9 cellular contexts compared by ENCODE assay signal in the genomic region with DNA sequence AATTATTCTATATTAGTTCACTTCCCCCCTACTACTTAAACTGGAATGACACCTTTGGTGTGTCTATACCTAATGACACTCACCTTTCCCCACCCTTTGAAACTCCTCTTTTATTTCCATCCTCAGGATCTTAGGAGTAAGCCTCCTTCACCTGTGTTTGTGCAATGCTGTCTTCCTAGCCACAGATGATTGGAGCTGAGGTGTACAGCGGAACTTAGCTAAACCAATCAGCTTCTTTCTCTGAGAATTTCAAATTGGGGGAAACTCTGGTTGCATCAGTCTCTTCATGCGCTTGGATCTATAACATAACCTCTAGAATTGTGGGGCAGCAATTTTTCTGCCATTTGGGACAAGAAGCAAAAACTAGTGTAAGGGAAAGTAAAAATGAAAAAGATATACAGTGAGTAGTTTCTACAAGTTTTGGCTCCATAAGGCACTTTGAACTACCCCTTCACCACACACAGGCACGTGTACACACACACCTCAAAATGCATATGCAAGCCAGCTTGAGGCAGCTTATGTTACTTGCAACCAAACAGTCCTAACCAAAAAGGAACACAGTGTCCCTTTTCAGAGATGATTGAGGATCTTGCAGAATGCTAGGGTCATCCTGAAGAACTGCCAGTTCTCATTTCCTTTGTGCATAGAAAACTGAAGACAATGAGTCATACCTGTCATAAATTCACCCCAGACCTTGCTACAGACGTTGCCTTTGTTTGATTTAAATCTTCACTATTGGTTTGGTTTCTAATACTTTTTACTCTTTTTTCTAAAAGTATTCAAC. TPM values are rescaled to one million over a fixed set of nuclear protein-coding genes. Genes with fewer than 3 reads are reported as not detected.
DNase-seq lines count a peak whose midpoint lies in the region; ATAC-seq and TF ChIP-seq lines count a peak whose summit lies in the region.
"Had no signal": no experiment of that assay in that cellular context is flagged by ENCODE, and none has a peak within 500 bp of the region (broad histone marks: within the 10 kb centered on the region; RNA-seq: fewer than 3 reads in every experiment).

No MANE protein-coding gene starts in this region.

- H3K36me3 Mint-ChIP-seq in progenitor cell of endocrine pancreas (ENCODE audit: insufficient read depth), result no peaks in the 10 kb centered on the region
- H3K36me3 Mint-ChIP-seq in activated naive CD8-positive, alpha-beta T cell treated with anti-CD3 and anti-CD28 coated beads, Interleukin-2, amount 50 U/mL, for 24 hours (ENCODE audit: low read depth), result peaks cover 2% of the 10 kb centered on the region

- peak; percentile 88 for ATAC-seq in GM18502 (IDR thresholded peaks at IDR 0.05; ENCODE audit: poor library complexity, unreplicated experiment)
- ATAC-seq in HG02678 (IDR thresholded peaks at IDR 0.05; ENCODE audit: unreplicated experiment), result peak; percentile 69
- peak; percentile 92 for ATAC-seq in Panc1
- no peak for ATAC-seq in activated naive CD8-positive, alpha-beta T cell treated with anti-CD3 and anti-CD28 coated beads, Interleukin-2, amount 50 U/mL, for 24 hours

- CTCF ChIA-PET in Panc1 (lab: Charles Lee), result interaction anchor here (0.7 to 0.8 kb wide), 2 partner anchors 86 to 351 kb away, joined by 3 read pairs; no protein-coding TSS in a partner anchor

- H3K27ac ChIP-seq in Panc1 (ENCODE audit: low read length), result peak overlapping the region; percentile 49
- H3K27ac ChIP-seq: HL-60 had no signal

- H3K4me3 ChIP-seq in Panc1 (ENCODE audit: low read depth in 2 of 2, low read length in 2 of 2), result no peak overlapping the region
- no peak overlapping the region for H3K4me3 ChIP-seq in kidney epithelial cell (ENCODE audit: low read depth, low read length)

- H3K27ac Mint-ChIP-seq in progenitor cell of endocrine pancreas, result no peak overlapping the region
- no peak overlapping the region for H3K27ac Mint-ChIP-seq in activated naive CD8-positive, alpha-beta T cell treated with anti-CD3 and anti-CD28 coated beads, Interleukin-2, amount 50 U/mL, for 24 hours

- TF ChIP-seq CTCF in Panc1 (IDR thresholded peaks at IDR 0.05), result no peak
- no peak for TF ChIP-seq CTCF in kidney epithelial cell (IDR thresholded peaks at IDR 0.05; ENCODE audit: insufficient read depth, low read length, poor library complexity, severe bottlenecking)
- TF ChIP-seq CTCF in progenitor cell of endocrine pancreas (IDR thresholded peaks at IDR 0.05; ENCODE audit: unreplicated experiment), result no peak

- DNase-seq in Panc1 (ENCODE audit: low read depth, low spot score), result peak; percentile 33
- peak; percentile 34 for DNase-seq in kidney epithelial cell (ENCODE audit: low read depth)
- no peak for DNase-seq in progenitor cell of endocrine pancreas (ENCODE audit: low spot score, unreplicated experiment)
- DNase-seq in activated naive CD8-positive, alpha-beta T cell treated with anti-CD3 and anti-CD28 coated beads, Interleukin-2, amount 50 U/mL, for 24 hours, result no peak
- DNase-seq in amygdala (lab: John Stamatoyannopoulos, UW), result no peak
- DNase-seq in activated CD4-positive, alpha-beta T cell treated with anti-CD3 and anti-CD28 coated beads, Interleukin-2, amount 50 U/mL, for 48 hours, result no peak

- no peaks in the 10 kb centered on the region for H3K27me3 Mint-ChIP-seq in progenitor cell of endocrine pancreas
- H3K27me3 Mint-ChIP-seq in activated naive CD8-positive, alpha-beta T cell treated with anti-CD3 and anti-CD28 coated beads, Interleukin-2, amount 50 U/mL, for 24 hours, result peaks cover 13% of the 10 kb centered on the region

- H3K4me1 Mint-ChIP-seq in progenitor cell of endocrine pancreas (ENCODE audit: low read depth), result no peaks in the 10 kb centered on the region
- no peaks in the 10 kb centered on the region for H3K4me1 Mint-ChIP-seq in activated naive CD8-positive, alpha-beta T cell treated with anti-CD3 and anti-CD28 coated beads, Interleukin-2, amount 50 U/mL, for 24 hours

- no peak overlapping the region for H3K4me3 Mint-ChIP-seq in progenitor cell of endocrine pancreas (ENCODE audit: low read depth)
- no peak overlapping the region for H3K4me3 Mint-ChIP-seq in activated naive CD8-positive, alpha-beta T cell treated with anti-CD3 and anti-CD28 coated beads, Interleukin-2, amount 50 U/mL, for 24 hours

- in situ Hi-C loops in Panc1 (cut with HindIII; ENCODE audit: low pct_unique_long_range_greater_than_20kb, low sequenced_read_pairs), result no loop called here

- H3K36me3 ChIP-seq in Panc1 (ENCODE audit: control insufficient read depth, insufficient read depth, low read length), result no peaks in the 10 kb centered on the region
- no peaks in the 10 kb centered on the region for H3K36me3 ChIP-seq in kidney epithelial cell (ENCODE audit: control insufficient read depth, insufficient read depth, low read length)

- intact Hi-C loops in Panc1 (cut with micrococcal nuclease; ENCODE audit: unreplicated experiment), result no loop called here

- H3K9me3 ChIP-seq in Panc1 (ENCODE audit: control insufficient read depth, insufficient read depth, low read depth, low read length), result peaks cover 3% of the 10 kb centered on the region; the same call in 1 of the 2 replicates

- no TSS peak for BruUV-seq in Panc1 (replicated peaks; lab: Mats Ljungman, UMichigan)

- peaks cover 3% of the 10 kb centered on the region for H3K9me3 Mint-ChIP-seq in progenitor cell of endocrine pancreas (ENCODE audit: low read depth)
- H3K9me3 Mint-ChIP-seq in activated naive CD8-positive, alpha-beta T cell treated with anti-CD3 and anti-CD28 coated beads, Interleukin-2, amount 50 U/mL, for 24 hours, result peaks cover 12% of the 10 kb centered on the region

- POLR2A ChIA-PET in Panc1 (lab: Charles Lee), result no interaction called here

- H3K4me1 ChIP-seq in Panc1 (ENCODE audit: control insufficient read depth, insufficient read depth, low read length), result peaks cover 21% of the 10 kb centered on the region

- H3K27me3 ChIP-seq in Panc1 (ENCODE audit: control insufficient read depth, insufficient read depth, low read length) (no peaks in the 10 kb centered on the region), kidney epithelial cell (ENCODE audit: control insufficient read depth, insufficient read depth, low read length) (no peaks in the 10 kb centered on the region)

RNA-seq across cellular contexts. Expression of a gene that starts 36.0 kb away (rescaled TPM):
- total RNA-seq in Panc1 (2021; ENCODE audit: unreplicated experiment), result 28.1 TPM
- polyA plus RNA-seq in Panc1 (2012; ENCODE audit: insufficient read length), result 21.1 TPM
- 10.2 and 11.4 TPM in 2 replicates for total RNA-seq in kidney epithelial cell
- 19.6 and 22.8 TPM in 2 replicates for total RNA-seq in progenitor cell of endocrine pancreas

Comparison
In these comparisons a context has a peak if more than half of its experiments do, and no peak if none do; other contexts are left out.
1. DNase-seq: peak in Panc1 (single experiment) and kidney epithelial cell (single experiment); none in progenitor cell of endocrine pancreas (single experiment), activated naive CD8-positive, alpha-beta T cell treated with anti-CD3 and anti-CD28 coated beads, Interleukin-2, amount 50 U/mL, for 24 hours (single experiment), amygdala (0 of 56) and activated CD4-positive, alpha-beta T cell treated with anti-CD3 and anti-CD28 coated beads, Interleukin-2, amount 50 U/mL, for 48 hours (0 of 2).